1 cellular context compared by ENCODE assay signal in the genomic region with DNA sequence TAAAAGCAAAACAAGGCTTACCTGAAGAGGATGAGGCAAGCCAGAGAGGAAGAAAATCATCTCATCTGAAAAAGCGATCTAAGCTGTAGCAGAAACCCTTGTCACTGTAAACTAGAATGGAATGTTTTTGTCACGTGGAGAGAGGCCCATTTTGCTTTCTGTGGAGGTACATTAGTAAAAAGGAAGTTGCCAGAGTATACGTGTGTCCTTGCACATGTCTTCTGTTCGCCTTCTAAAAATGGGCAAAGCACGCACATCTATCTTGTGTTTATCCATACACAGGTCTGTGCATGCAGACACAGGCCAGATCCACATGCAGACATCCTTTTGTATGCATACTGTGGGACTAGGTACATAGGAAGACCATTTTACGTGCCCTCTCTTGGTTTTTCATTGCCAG.
TF ChIP-seq lines count a peak whose summit lies in the region.

No MANE protein-coding gene starts in this region.

TF ChIP-seq in IMR-90, 13 proteins besides CTCF, POLR2A, EP300 and RAD21:
- TF ChIP-seq USF2 (IDR thresholded peaks at IDR 0.05; ENCODE audit: low read depth, low read length) (peak; percentile 30; the same call in 1 of the 2 replicates), MAZ (IDR thresholded peaks at IDR 0.05; ENCODE audit: borderline replicate concordance, low read depth, low read length) (no peak)
